Comparison of ENCODE assay signal across 12 cellular contexts in the genomic region with DNA sequence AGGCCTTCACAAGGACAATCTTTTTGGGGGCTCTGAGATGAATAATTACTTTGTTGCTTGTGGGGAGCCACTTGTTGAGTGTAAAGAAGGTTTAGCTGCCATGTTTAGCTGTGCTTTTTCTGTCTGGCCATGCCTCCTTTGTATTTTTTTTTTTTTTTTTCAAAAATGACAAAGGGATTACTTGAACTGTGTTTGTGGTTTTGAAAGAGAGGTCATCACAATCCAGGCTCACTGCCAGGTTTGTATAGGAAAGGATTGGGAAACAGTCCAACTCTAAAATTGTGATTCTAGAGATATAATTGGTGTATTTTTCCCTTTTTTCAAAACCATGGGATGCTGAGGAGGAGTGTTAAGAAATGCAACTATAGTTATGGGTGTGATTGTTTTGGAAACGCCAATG. TPM values are rescaled to one million over a fixed set of nuclear protein-coding genes. Genes with fewer than 3 reads are reported as not detected.
A peak's percentile ranks its signal among the peaks of the same experiment; 100 is the strongest.
DNase-seq lines count a peak whose midpoint lies in the region; ATAC-seq and TF ChIP-seq lines count a peak whose summit lies in the region.
"Had no signal": no experiment of that assay in that cellular context is flagged by ENCODE, and none has a peak within 500 bp of the region (broad histone marks: within the 10 kb centered on the region; RNA-seq: fewer than 3 reads in every experiment).

No MANE protein-coding gene starts in this region.

- peaks cover 35% of the 10 kb centered on the region for H3K4me1 Mint-ChIP-seq in activated T-cell treated with anti-CD3 and anti-CD28 coated beads, Interleukin-2, amount 50 U/mL, for 4 hours (ENCODE audit: low read depth)

- H3K4me3 Mint-ChIP-seq in activated T-cell treated with anti-CD3 and anti-CD28 coated beads, Interleukin-2, amount 50 U/mL, for 4 hours = no peak overlapping the region
- H3K4me3 Mint-ChIP-seq: activated CD4-positive, alpha-beta T cell treated with anti-CD3 and anti-CD28 coated beads for 36 hours; neural crest cell had no signal

- in situ Hi-C loops in astrocyte of the spinal cord (cut with HindIII; ENCODE audit: low sequenced_read_pairs) = no loop called here

- peaks cover 21% of the 10 kb centered on the region for H3K36me3 Mint-ChIP-seq in activated T-cell treated with anti-CD3 and anti-CD28 coated beads, Interleukin-2, amount 50 U/mL, for 4 hours (ENCODE audit: insufficient read depth)

- TF ChIP-seq CTCF in astrocyte of the spinal cord (IDR thresholded peaks at IDR 0.05; ENCODE audit: low read depth, low read length) (no peak), retinal pigment epithelial cell (conservative IDR thresholded peaks at IDR 0.05; ENCODE audit: low read depth, low read length) (no peak)

- no peak overlapping the region for H3K4me3 ChIP-seq in astrocyte of the spinal cord (ENCODE audit: low read depth, low read length)
- H3K4me3 ChIP-seq in retinal pigment epithelial cell (ENCODE audit: low read length) = no peak overlapping the region
- H3K4me3 ChIP-seq: gastrocnemius medialis had no signal

- H3K9me3 Mint-ChIP-seq in activated T-cell treated with anti-CD3 and anti-CD28 coated beads, Interleukin-2, amount 50 U/mL, for 4 hours = no peaks in the 10 kb centered on the region
- H3K9me3 Mint-ChIP-seq: neural crest cell had no signal

- H3K27me3 Mint-ChIP-seq in activated T-cell treated with anti-CD3 and anti-CD28 coated beads, Interleukin-2, amount 50 U/mL, for 4 hours (ENCODE audit: low read depth) = no peaks in the 10 kb centered on the region
- H3K27me3 Mint-ChIP-seq: activated CD4-positive, alpha-beta T cell treated with anti-CD3 and anti-CD28 coated beads for 36 hours had no signal

- peak; percentile 60 for DNase-seq in H4 (ENCODE audit: low spot score)
- DNase-seq in NCI-H2029 (lab: John Stamatoyannopoulos, UW) = peak; percentile 69
- DNase-seq in astrocyte of the spinal cord (ENCODE audit: low read depth, low spot score) = peak; percentile 22
- DNase-seq in retinal pigment epithelial cell (ENCODE audit: low read depth) = peak; percentile 79
- DNase-seq in islet precursor cell = no peak
- no peak for DNase-seq in activated T-cell treated with anti-CD3 and anti-CD28 coated beads, Interleukin-2, amount 50 U/mL, for 4 hours
- DNase-seq: activated CD4-positive, alpha-beta T cell treated with anti-CD3 and anti-CD28 coated beads for 36 hours; gastrocnemius medialis; NCI-H187 treated with DMSO at 0.1 percent for 48 hours; SHP77 treated with DMSO at 0.1 percent for 48 hours had no signal

- no peak for ATAC-seq in HG03571 (IDR thresholded peaks at IDR 0.05; ENCODE audit: unreplicated experiment)
- no peak for ATAC-seq in activated T-cell treated with anti-CD3 and anti-CD28 coated beads, Interleukin-2, amount 50 U/mL, for 4 hours
- ATAC-seq: activated CD4-positive, alpha-beta T cell treated with anti-CD3 and anti-CD28 coated beads for 36 hours had no signal

RNA-seq across cellular contexts. Expression of a gene that starts 4.3 kb away (rescaled TPM):
- not detected in 2 replicates for total RNA-seq in H4 (2014; rRNA removed; shearing (Covaris generic))
- 10 to 100 TPM; 30.2 to 39.5 (median 31.6) TPM for total RNA-seq in activated T-cell treated with anti-CD3 and anti-CD28 coated beads, Interleukin-2, amount 50 U/mL, for 4 hours

RNA-seq across cellular contexts. Expression of a gene that starts 6.2 kb away (rescaled TPM):
- 38.9 and 52.8 TPM in 2 replicates for total RNA-seq in H4 (2014; rRNA removed; shearing (Covaris generic))
- total RNA-seq in activated T-cell treated with anti-CD3 and anti-CD28 coated beads, Interleukin-2, amount 50 U/mL, for 4 hours = 10 to 100 TPM; 15.5 to 22.9 (median 16.4) TPM

RNA-seq across cellular contexts. Expression of a gene that starts 24.1 kb away (rescaled TPM):
- total RNA-seq in H4 (2014; rRNA removed; shearing (Covaris generic)) = 28.9 and 30.2 TPM in 2 replicates
- 100 to 1,000 TPM; 219 to 232 (median 223) TPM for total RNA-seq in activated T-cell treated with anti-CD3 and anti-CD28 coated beads, Interleukin-2, amount 50 U/mL, for 4 hours

Comparison
In these comparisons a context has a peak if more than half of its experiments do, and no peak if none do; other contexts are left out.
1. DNase-seq: peak in H4 (single experiment), NCI-H2029 (single experiment), astrocyte of the spinal cord (single experiment) and retinal pigment epithelial cell (single experiment); none in islet precursor cell (single experiment) and activated T-cell treated with anti-CD3 and anti-CD28 coated beads, Interleukin-2, amount 50 U/mL, for 4 hours (single experiment).
2. RNA of a gene that starts 4.3 kb away (total RNA-seq): 30.2 to 39.5 TPM in activated T-cell treated with anti-CD3 and anti-CD28 coated beads, Interleukin-2, amount 50 U/mL, for 4 hours; not detected in H4; every median in the first group is over 10 times any median in the second.